25 cellular contexts compared by ENCODE assay signal in genomic region chr4:100694467-100694866, GRCh38.
"Had no signal": no experiment of that assay in that cellular context is flagged by ENCODE, and none has a peak within 500 bp of the region (broad histone marks: within the 10 kb centered on the region; RNA-seq: fewer than 3 reads in every experiment).

No MANE protein-coding gene starts in this region.

- H3K27ac ChIP-seq: colonic mucosa, esophagus squamous epithelium, lower lobe of right lung, psoas muscle, sigmoid colon, stomach, thyroid gland had no signal

- DNase-seq: colonic mucosa; effector memory CD4-positive, alpha-beta T cell; erythroblast; esophagus squamous epithelium; foreskin melanocyte; hypothalamus; immature natural killer cell; left ventricle myocardium superior; lower lobe of right lung; naive thymus-derived CD8-positive, alpha-beta T cell; nephron progenitor cell; nucleus accumbens; psoas muscle; right cardiac atrium; sigmoid colon; stimulated activated CD4-positive, alpha-beta T cell treated with anti-CD3 and anti-CD28 coated beads, Interleukin-2, amount 100 ng/mL, for 24 hours; stimulated activated CD4-positive, alpha-beta T cell treated with anti-CD3 and anti-CD28 coated beads, Interleukin-4, amount 100 ng/mL, for 24 hours; stimulated activated naive CD4-positive, alpha-beta T cell treated with Interleukin-2 at 50 U/mL for 16 hours; stomach; thyroid gland had no signal

- H3K4me1 Mint-ChIP-seq: immature natural killer cell; memory B cell; stimulated activated effector memory CD8-positive, alpha-beta T cell treated with anti-CD3 and anti-CD28 coated beads, Interleukin-12 subunit alpha, Interleukin-12 subunit beta, amount 100 ng/mL, for 72 hours had no signal

- H3K27me3 Mint-ChIP-seq: dendritic cell treated with granulocyte-macrophage colony-stimulating factor and Interleukin-4, amounts not matched to agents 40 ng/mL and 50 ng/mL, for 4 days had no signal

- H3K9me3 ChIP-seq: colonic mucosa, esophagus squamous epithelium, lower lobe of right lung, psoas muscle, sigmoid colon, stomach, thyroid gland had no signal

- H3K9me3 Mint-ChIP-seq: dendritic cell treated with granulocyte-macrophage colony-stimulating factor and Interleukin-4, amounts not matched to agents 40 ng/mL and 50 ng/mL, for 4 days; nephron progenitor cell; stimulated activated effector memory CD8-positive, alpha-beta T cell treated with anti-CD3 and anti-CD28 coated beads, Interleukin-12 subunit alpha, Interleukin-12 subunit beta, amount 100 ng/mL, for 72 hours had no signal

- ATAC-seq: left ventricle myocardium superior; lower lobe of right lung; naive thymus-derived CD8-positive, alpha-beta T cell; psoas muscle; stimulated activated effector memory CD8-positive, alpha-beta T cell treated with anti-CD3 and anti-CD28 coated beads, Interleukin-12 subunit alpha, Interleukin-12 subunit beta, amount 100 ng/mL, for 72 hours had no signal

- H3K36me3 Mint-ChIP-seq: memory B cell; naive thymus-derived CD8-positive, alpha-beta T cell; stimulated activated effector memory CD8-positive, alpha-beta T cell treated with anti-CD3 and anti-CD28 coated beads, Interleukin-12 subunit alpha, Interleukin-12 subunit beta, amount 100 ng/mL, for 72 hours; type B pancreatic cell had no signal

- H3K4me3 ChIP-seq: colonic mucosa, esophagus squamous epithelium, lower lobe of right lung, psoas muscle, sigmoid colon, stomach, thyroid gland had no signal

- H3K4me1 ChIP-seq: colonic mucosa, esophagus squamous epithelium, lower lobe of right lung, psoas muscle, stomach, thyroid gland had no signal

- H3K27me3 ChIP-seq: colonic mucosa, esophagus squamous epithelium, sigmoid colon, stomach, thyroid gland had no signal

- H3K4me3 Mint-ChIP-seq: dendritic cell treated with granulocyte-macrophage colony-stimulating factor and Interleukin-4, amounts not matched to agents 40 ng/mL and 50 ng/mL, for 4 days; immature natural killer cell; memory B cell; naive thymus-derived CD8-positive, alpha-beta T cell; nephron progenitor cell; stimulated activated effector memory CD8-positive, alpha-beta T cell treated with anti-CD3 and anti-CD28 coated beads, Interleukin-12 subunit alpha, Interleukin-12 subunit beta, amount 100 ng/mL, for 72 hours; type B pancreatic cell had no signal

- H3K27ac Mint-ChIP-seq: dendritic cell treated with granulocyte-macrophage colony-stimulating factor and Interleukin-4, amounts not matched to agents 40 ng/mL and 50 ng/mL, for 4 days; immature natural killer cell; memory B cell; naive thymus-derived CD8-positive, alpha-beta T cell; nephron progenitor cell; stimulated activated effector memory CD8-positive, alpha-beta T cell treated with anti-CD3 and anti-CD28 coated beads, Interleukin-12 subunit alpha, Interleukin-12 subunit beta, amount 100 ng/mL, for 72 hours; type B pancreatic cell had no signal

- FAIRE-seq: keratinocyte had no signal

- H3K36me3 ChIP-seq: colonic mucosa, esophagus squamous epithelium, lower lobe of right lung, sigmoid colon, stomach, thyroid gland had no signal
